Comparison of ENCODE assay signal across 2 cellular contexts in genomic region chr10:43859016-43859525, GRCh38.
TF ChIP-seq lines count a peak whose summit lies in the region.

No MANE protein-coding gene starts in this region.

TF ChIP-seq in IMR-90, 13 proteins besides CTCF, POLR2A, EP300 and RAD21:
- TF ChIP-seq SMC3 (IDR thresholded peaks at IDR 0.05; ENCODE audit: low read depth, low read length) (no peak), MAFK (IDR thresholded peaks at IDR 0.05; ENCODE audit: low read depth, low read length) (peak; percentile 94)
TF ChIP-seq in IMR-90: peak in this region for 1.

TF ChIP-seq in H1, 55 proteins besides CTCF, POLR2A, EP300 and RAD21:
- 0 out of 2 replicates have a peak, but pooled peaks have one; percentile 16 for TF ChIP-seq MAFK (IDR thresholded peaks at IDR 0.05; ENCODE audit: low read depth, low read length)
- no peak for TF ChIP-seq SIRT6 (IDR thresholded peaks at IDR 0.05; ENCODE audit: low read length)
- TF ChIP-seq CBX5 (IDR thresholded peaks at IDR 0.05; ENCODE audit: low read depth, low read length): no peak
